Comparison of ENCODE assay signal across 2 cellular contexts in genomic region chr20:57053067-57053466, GRCh38.
TF ChIP-seq lines count a peak whose summit lies in the region.

No MANE protein-coding gene starts in this region.

TF ChIP-seq in HEK293, 187 proteins besides CTCF, POLR2A, EP300 and RAD21:
- TF ChIP-seq ZBTB7A (tag by site-specific recombination; IDR thresholded peaks at IDR 0.05; ENCODE audit: low read depth) (no peak), ZFP37 (tag by site-specific recombination; IDR thresholded peaks at IDR 0.05) (no peak), PRDM1 (tag by site-specific recombination; IDR thresholded peaks at IDR 0.05) (no peak), MYNN (tag by site-specific recombination; IDR thresholded peaks at IDR 0.05; ENCODE audit: borderline replicate concordance) (no peak), SETDB1 (IDR thresholded peaks at IDR 0.05; ENCODE audit: insufficient read length, low read length) (peak; percentile 36)

TF ChIP-seq in H1, 55 proteins besides CTCF, POLR2A, EP300 and RAD21:
- no peak for TF ChIP-seq ATF3 (IDR thresholded peaks at IDR 0.05; ENCODE audit: insufficient read depth, low read depth, low read length)
- TF ChIP-seq KDM1A (IDR thresholded peaks at IDR 0.05; ENCODE audit: borderline replicate concordance, low read length): 0 out of 2 replicates have a peak, but pooled peaks have one; percentile 57
- TF ChIP-seq HDAC6 (IDR thresholded peaks at IDR 0.05; ENCODE audit: low read depth, low read length): no peak
